Comparison of ENCODE assay signal across 14 cellular contexts in genomic region chr5:75461679-75462078, GRCh38. TPM values are rescaled to one million over a fixed set of nuclear protein-coding genes. Genes with fewer than 3 reads are reported as not detected.
DNase-seq lines count a peak whose midpoint lies in the region; ATAC-seq, FAIRE-seq and TF ChIP-seq lines count a peak whose summit lies in the region.
"Had no signal": no experiment of that assay in that cellular context is flagged by ENCODE, and none has a peak within 500 bp of the region (broad histone marks: within the 10 kb centered on the region; RNA-seq: fewer than 3 reads in every experiment).

No MANE protein-coding gene starts in this region.

- ATAC-seq in GM12878 = peak; percentile 59
- ATAC-seq in naive thymus-derived CD4-positive, alpha-beta T cell = peak; percentile 61
- ATAC-seq in left colon = no peak
- ATAC-seq in HG03175 (IDR thresholded peaks at IDR 0.05; ENCODE audit: unreplicated experiment) = no peak
- ATAC-seq: left ventricle myocardium superior had no signal

- H3K79me2 ChIP-seq in GM12878 (ENCODE audit: control insufficient read depth, insufficient read depth, low read length) = peaks cover 45% of the 10 kb centered on the region

- no peak overlapping the region for H2AFZ ChIP-seq in GM12878 (ENCODE audit: control insufficient read depth, low read depth, low read length)

- H3K27ac ChIP-seq in GM12878 (ENCODE audit: control insufficient read depth, insufficient read depth) = no peak overlapping the region
- H3K27ac ChIP-seq in naive thymus-derived CD4-positive, alpha-beta T cell (ENCODE audit: low read depth, low read length) = no peak overlapping the region
- H3K27ac ChIP-seq: SK-N-MC, suprapubic skin had no signal

- no peaks in the 10 kb centered on the region for H3K27me3 Mint-ChIP-seq in naive thymus-derived CD4-positive, alpha-beta T cell

- intact Hi-C loops in GM12878 (cut with micrococcal nuclease; ENCODE audit: unreplicated experiment) (no loop called here), left colon (cut with DNase I, micrococcal nuclease) (no loop called here)
- intact Hi-C loops in naive thymus-derived CD4-positive, alpha-beta T cell (cut with micrococcal nuclease) = loop anchor here in 1 of 2 donors (2.0 kb wide), 1 partner anchor 13 kb away; no protein-coding TSS in a partner anchor

- no peak overlapping the region for H3K4me2 ChIP-seq in GM12878 (ENCODE audit: control insufficient read depth, insufficient read depth)

- in situ Hi-C loops in GM12878 (cut with MboI) = no loop called here

- H3K9me3 Mint-ChIP-seq in naive thymus-derived CD4-positive, alpha-beta T cell = peaks cover 0 to 10% (median 0%) of the 10 kb centered on the region in 11 donors
- H3K9me3 Mint-ChIP-seq: neural crest cell had no signal

- H3K4me1 Mint-ChIP-seq in naive thymus-derived CD4-positive, alpha-beta T cell = peaks cover 24 to 58% (median 50%) of the 10 kb centered on the region in 7 donors

- BruUV-seq in GM12878 (replicated peaks; lab: Mats Ljungman, UMichigan) = no TSS peak

- WGBS in GM12878 (ENCODE audit: insufficient coverage, insufficient replicate concordance, low lambda C conversion rate, missing lambda C conversion rate) = 0% methylated on average over 1 of the region's 1 CpG

- peaks cover 16% of the 10 kb centered on the region for H3K4me1 ChIP-seq in GM12878 (ENCODE audit: control insufficient read depth, insufficient read depth, low read length)
- H3K4me1 ChIP-seq in naive thymus-derived CD4-positive, alpha-beta T cell (ENCODE audit: control insufficient read depth in 2 of 2, insufficient read depth in 2 of 2, low read length in 2 of 2) = peaks cover 0 to 17% of the 10 kb centered on the region in 2 donors

- H4K20me1 ChIP-seq in GM12878 (ENCODE audit: control insufficient read depth, insufficient read depth) = peaks cover 2% of the 10 kb centered on the region; the same call in 1 of the 2 replicates

- TF ChIP-seq RAD21 in GM12878 (IDR thresholded peaks at IDR 0.05; ENCODE audit: insufficient read depth, low read depth, low read length) = no peak

- SMC1A ChIA-PET in GM12878 (lab: Charles Lee; ENCODE audit: uncharacterized antibody, unreplicated experiment) = interaction anchor here (0.6 to 1.8 kb wide), 6 partner anchors 9 to 48 kb away, joined by 3 to 5 read pairs (median 4); no protein-coding TSS in a partner anchor

- H3K36me3 Mint-ChIP-seq in naive thymus-derived CD4-positive, alpha-beta T cell = peaks cover 0 to 54% (median 40%) of the 10 kb centered on the region in 5 donors

- RAD21 ChIA-PET in GM12878 (lab: Charles Lee; ENCODE audit: unreplicated experiment) = interaction anchor here (0.6 to 1.4 kb wide), 6 partner anchors 13 to 61 kb away, joined by 3 read pairs; no protein-coding TSS in a partner anchor

- POLR2A ChIA-PET in GM12878 (lab: Charles Lee) = interaction anchor here (0.7 kb wide), 2 partner anchors 42 to 164 kb away, joined by 3 to 9 read pairs; no protein-coding TSS in a partner anchor
- POLR2A ChIA-PET in naive thymus-derived CD4-positive, alpha-beta T cell (lab: Charles Lee) = interaction anchor here (0.7 kb wide), 1 partner anchor 121 kb away, joined by 6 read pairs; no protein-coding TSS in a partner anchor

- no peak for TF ChIP-seq CTCF in GM12878 (IDR thresholded peaks at IDR 0.05 in 2 of 3, conservative IDR thresholded peaks at IDR 0.05 in 1 of 3; ENCODE audit: control insufficient read depth in 2 of 3, extremely low read depth in 1 of 3, insufficient read depth in 1 of 3, low read depth in 3 of 3, low read length in 3 of 3)

- H3K27me3 ChIP-seq in GM12878 (replicated peaks in 1 of 2; ENCODE audit: control insufficient read depth in 2 of 2, insufficient read depth in 2 of 2, low read length in 1 of 2) = no peaks in the 10 kb centered on the region
- H3K27me3 ChIP-seq in naive thymus-derived CD4-positive, alpha-beta T cell (ENCODE audit: control insufficient read depth in 2 of 2, insufficient read depth in 2 of 2, low read length in 2 of 2) = no peaks in the 10 kb centered on the region
- H3K27me3 ChIP-seq: suprapubic skin had no signal

- H3K9ac ChIP-seq in GM12878 (ENCODE audit: control insufficient read depth, insufficient read depth, low read length) = no peak overlapping the region

- H3K4me3 Mint-ChIP-seq in naive thymus-derived CD4-positive, alpha-beta T cell = peak overlapping the region in 1 of 10 donors; percentile 4
- H3K4me3 Mint-ChIP-seq: neural crest cell had no signal

- no peak for TF ChIP-seq EP300 in GM12878 (IDR thresholded peaks at IDR 0.05; ENCODE audit: borderline replicate concordance in 1 of 2, control insufficient read depth in 1 of 2, low read depth in 2 of 2, low read length in 2 of 2)

- no peak overlapping the region for H3K27ac Mint-ChIP-seq in naive thymus-derived CD4-positive, alpha-beta T cell

- DNase-seq in ELR (ENCODE audit: low read depth) = peak; percentile 77
- DNase-seq in Kasumi-1 (lab: John Stamatoyannopoulos, UW) = peak; percentile 5 to 6
- no peak for DNase-seq in GM12878 (ENCODE audit: low read depth, low spot score)
- no peak for DNase-seq in naive thymus-derived CD4-positive, alpha-beta T cell
- no peak for DNase-seq in HuH-7 (ENCODE audit: low spot score)
- no peak for DNase-seq in left colon
- DNase-seq: activated CD4-positive, CD25-positive, alpha-beta regulatory T cell treated with anti-CD3 and anti-CD28 coated beads, Interleukin-2, amount 50 U/mL, for 72 hours; hippocampal formation; left ventricle myocardium superior; NCI-H1105 treated with DMSO at 0.1 percent for 48 hours had no signal

- TF ChIP-seq POLR2A in GM12878 (IDR thresholded peaks at IDR 0.05; ENCODE audit: low read depth, low read length) = no peak

- FAIRE-seq in GM12878 (lab: Jason Lieb, UNC) = no peak

- H3K9me3 ChIP-seq in GM12878 (replicated peaks; ENCODE audit: control insufficient read depth, insufficient read depth, low read length) = peaks cover 2% of the 10 kb centered on the region; the same call in 2 of the 3 replicates
- no peaks in the 10 kb centered on the region for H3K9me3 ChIP-seq in naive thymus-derived CD4-positive, alpha-beta T cell (ENCODE audit: control insufficient read depth in 2 of 3, low read length in 3 of 3)
- H3K9me3 ChIP-seq: suprapubic skin had no signal

- H3K4me3 ChIP-seq in GM12878 = no peak overlapping the region
- no peak overlapping the region for H3K4me3 ChIP-seq in naive thymus-derived CD4-positive, alpha-beta T cell (ENCODE audit: low read length)
- H3K4me3 ChIP-seq: SK-N-MC, suprapubic skin had no signal

- CTCF ChIA-PET in GM12878 (lab: Yijun Ruan, JAX) = interaction anchor here (0.8 to 1.2 kb wide), 3 partner anchors 25 to 373 kb away, joined by 3 read pairs; no protein-coding TSS in a partner anchor
- CTCF ChIA-PET in naive thymus-derived CD4-positive, alpha-beta T cell (lab: Charles Lee) = no interaction called here

- H3K36me3 ChIP-seq in GM12878 (ENCODE audit: control insufficient read depth in 2 of 2, insufficient read depth in 2 of 2, low read length in 1 of 2) = peaks cover 0 to 10% of the 10 kb centered on the region in 2 experiments; a peak in 2 of 4 replicates
- H3K36me3 ChIP-seq in naive thymus-derived CD4-positive, alpha-beta T cell (ENCODE audit: control insufficient read depth in 2 of 3, insufficient read depth in 3 of 3, low read length in 3 of 3) = no peaks in the 10 kb centered on the region
- H3K36me3 ChIP-seq: suprapubic skin had no signal

TF ChIP-seq in GM12878, 131 proteins besides CTCF, POLR2A, EP300 and RAD21 (continues in another document):
- peak in 1 of 2 experiments; percentile 46; a peak in 1 of 4 replicates for TF ChIP-seq CEBPB (IDR thresholded peaks at IDR 0.05; ENCODE audit: borderline replicate concordance in 1 of 2, low read depth in 2 of 2, low read length in 2 of 2)
- TF ChIP-seq SMARCA5 (IDR thresholded peaks at IDR 0.05) = no peak

RNA-seq across cellular contexts. Expression of gene CERT1, which starts 49.8 kb away (rescaled TPM):
- total RNA-seq in GM12878 (2013; cell fraction: nucleolus; rRNA removed) = 213 and 216 TPM in 2 replicates
- total RNA-seq in GM12878 (2014; rRNA removed) = 13.3 and 13.4 TPM in 2 replicates
- 35.3 and 36.7 TPM in 2 replicates for total RNA-seq in GM12878 (2014; rRNA removed; fragmentation: Illumina TruSeq; extraction: Trizol)
- total RNA-seq in GM12878 (2021) = 30.2 and 30.7 TPM in 2 replicates
- polyA plus RNA-seq in GM12878 (2011; ENCODE audit: low read depth) = 11.9 TPM
- polyA plus RNA-seq in GM12878 (2011; rRNA removed) = 26.5 and 27.6 TPM in 2 replicates
- polyA plus RNA-seq in GM12878 (2011; cell fraction: cytosol; rRNA removed) = 11.6 and 28.3 TPM in 2 replicates
- 23.0 and 25.2 TPM in 2 replicates for polyA plus RNA-seq in GM12878 (2011; cell fraction: nucleus; rRNA removed)
- 15.4 and 25.1 TPM in 2 replicates for polyA plus RNA-seq in GM12878 (2012)
- polyA plus RNA-seq in GM12878 (2014; fragmentation: Illumina TruSeq; extraction: Trizol) = 32.5 and 43.2 TPM in 2 replicates
- polyA plus RNA-seq in GM12878 (2014; fragmentation: Nextera tagmentation; extraction: Ambion mirVana) = 10 to 100 TPM in 1 of 2 experiments, 1 to 10 TPM in 1; 7.7 to 10.4 TPM
- polyA plus RNA-seq in GM12878 (2014; rRNA removed) = 11.1 and 14.1 TPM in 2 replicates
- polyA plus RNA-seq in GM12878 (2016; fragmentation: Nextera tagmentation; extraction: Ambion mirVana) = 10 to 100 TPM; 24.6 to 29.9 TPM
- polyA minus RNA-seq in GM12878 (2011; rRNA and poly(A)+ RNA removed) = 57.1 and 106 TPM in 2 replicates
- 19.9 and 22.8 TPM in 2 replicates for polyA minus RNA-seq in GM12878 (2011; cell fraction: cytosol; rRNA and poly(A)+ RNA removed)
- polyA minus RNA-seq in GM12878 (2011; cell fraction: nucleus; rRNA and poly(A)+ RNA removed) = 41.0 and 78.9 TPM in 2 replicates
- 10 to 100 TPM; 34.4 to 60.4 (median 39.3) TPM for total RNA-seq in naive thymus-derived CD4-positive, alpha-beta T cell
- 10 to 100 TPM; 13.3 to 18.8 TPM for polyA plus RNA-seq in naive thymus-derived CD4-positive, alpha-beta T cell
- total RNA-seq in left colon = 10 to 100 TPM; 35.9 to 41.2 TPM

RNA-seq across cellular contexts. Expression of gene POLK, which starts 50.0 kb away (rescaled TPM):
- total RNA-seq in GM12878 (2013; cell fraction: nucleolus; rRNA removed) = 231 and 234 TPM in 2 replicates
- total RNA-seq in GM12878 (2014; rRNA removed) (29.0 and 36.8 TPM in 2 replicates), GM12878 (2014; rRNA removed; fragmentation: Illumina TruSeq; extraction: Trizol) (39.9 and 42.0 TPM in 2 replicates), GM12878 (2021) (25.6 and 26.6 TPM in 2 replicates), left colon (10 to 100 TPM; 13.8 to 16.3 TPM)
- polyA plus RNA-seq in GM12878 (2011; ENCODE audit: low read depth) = 7.1 TPM
- polyA plus RNA-seq in GM12878 (2011; rRNA removed) (47.6 and 75.0 TPM in 2 replicates), GM12878 (2014; fragmentation: Illumina TruSeq; extraction: Trizol) (36.7 and 44.0 TPM in 2 replicates), GM12878 (2014; fragmentation: Nextera tagmentation; extraction: Ambion mirVana) (10 to 100 TPM; 10.4 to 10.7 TPM), GM12878 (2014; rRNA removed) (15.0 and 20.9 TPM in 2 replicates), GM12878 (2016; fragmentation: Nextera tagmentation; extraction: Ambion mirVana) (10 to 100 TPM; 29.0 to 32.0 TPM)
- polyA plus RNA-seq in GM12878 (2011; cell fraction: cytosol; rRNA removed) = 15.9 and 19.4 TPM in 2 replicates
- polyA plus RNA-seq in GM12878 (2011; cell fraction: nucleus; rRNA removed) = 29.1 and 39.9 TPM in 2 replicates
- 10.4 and 16.5 TPM in 2 replicates for polyA plus RNA-seq in GM12878 (2012)
- 50.9 and 127 TPM in 2 replicates for polyA minus RNA-seq in GM12878 (2011; rRNA and poly(A)+ RNA removed)
- polyA minus RNA-seq in GM12878 (2011; cell fraction: cytosol; rRNA and poly(A)+ RNA removed) = 17.5 and 25.1 TPM in 2 replicates
- polyA minus RNA-seq in GM12878 (2011; cell fraction: nucleus; rRNA and poly(A)+ RNA removed) = 33.9 and 57.1 TPM in 2 replicates
- total RNA-seq in naive thymus-derived CD4-positive, alpha-beta T cell = 10 to 100 TPM; 20.6 to 36.6 (median 24.9) TPM
- 10 to 100 TPM; 16.7 to 22.5 TPM for polyA plus RNA-seq in naive thymus-derived CD4-positive, alpha-beta T cell

Comparison
In these comparisons a context has a peak if more than half of its experiments do, and no peak if none do; other contexts are left out.
1. DNase-seq: peak in ELR (single experiment) and Kasumi-1 (2 of 2); none in GM12878 (single experiment), naive thymus-derived CD4-positive, alpha-beta T cell (0 of 9), HuH-7 (single experiment) and left colon (0 of 2).
2. ATAC-seq: peak in GM12878 (single experiment) and naive thymus-derived CD4-positive, alpha-beta T cell (single experiment); none in left colon (single experiment) and HG03175 (single experiment).